1 cellular context compared by ENCODE assay signal in genomic region chr15:41115652-41116115, GRCh38.
TF ChIP-seq lines count a peak whose summit lies in the region.

No MANE protein-coding gene starts in this region.

TF ChIP-seq in HCT116, 20 proteins besides CTCF, POLR2A, EP300 and RAD21 (continued from another document):
- peak; percentile 81; the same call in 1 of the 2 replicates for TF ChIP-seq SIN3A (IDR thresholded peaks at IDR 0.05; ENCODE audit: low read depth)
